Comparison of ENCODE assay signal across 14 cellular contexts in the genomic region with DNA sequence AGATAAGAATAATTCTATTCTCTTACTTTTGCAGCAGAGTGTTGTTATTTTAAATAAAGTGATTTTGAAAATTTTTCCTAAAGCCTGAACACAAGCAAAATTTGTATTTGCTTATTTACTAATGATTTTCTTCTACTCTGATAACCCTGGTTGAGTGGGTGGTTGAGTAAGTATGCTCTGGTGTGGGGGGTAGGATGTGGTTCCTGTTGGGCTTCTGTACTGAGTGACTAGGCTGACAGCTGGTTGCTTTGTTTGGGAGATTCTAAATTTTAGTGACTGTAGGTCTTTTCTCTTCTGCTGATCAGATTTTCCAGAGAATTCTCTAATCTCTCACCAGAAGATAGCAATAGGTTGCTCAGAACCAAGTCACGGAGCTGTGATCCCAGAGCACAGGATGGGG.
DNase-seq lines count a peak whose midpoint lies in the region; ATAC-seq and TF ChIP-seq lines count a peak whose summit lies in the region.
"Had no signal": no experiment of that assay in that cellular context is flagged by ENCODE, and none has a peak within 500 bp of the region (broad histone marks: within the 10 kb centered on the region; RNA-seq: fewer than 3 reads in every experiment).

No MANE protein-coding gene starts in this region.

- CTCF ChIA-PET in IMR-90 (lab: Yijun Ruan, JAX): no interaction called here

- dilution Hi-C loops in IMR-90 (cut with HindIII; ENCODE audit: low sequenced_read_pairs, unreplicated experiment): no loop called here

- H3K4me1 ChIP-seq in IMR-90 (ENCODE audit: control insufficient read depth, insufficient read depth, low read length): peaks cover 6% of the 10 kb centered on the region
- H3K4me1 ChIP-seq: colonic mucosa, right lobe of liver had no signal

- peaks cover 21% of the 10 kb centered on the region for H3K4me1 Mint-ChIP-seq in progenitor cell of endocrine pancreas (ENCODE audit: low read depth)

- H3K27me3 Mint-ChIP-seq in progenitor cell of endocrine pancreas: no peaks in the 10 kb centered on the region

- H2BK120ac ChIP-seq in IMR-90 (ENCODE audit: low read depth, low read length): no peak overlapping the region

- no peak overlapping the region for H3K4me3 ChIP-seq in IMR-90 (ENCODE audit: insufficient read depth, low read depth, low read length)
- H3K4me3 ChIP-seq in cardiac fibroblast (replicated peaks in 1 of 2; ENCODE audit: low read depth in 2 of 2, low read length in 2 of 2): no peak overlapping the region
- H3K4me3 ChIP-seq: colonic mucosa, PC-9, right lobe of liver had no signal

- peak overlapping the region; percentile 21; the same call in 1 of the 2 replicates for H3K18ac ChIP-seq in IMR-90 (ENCODE audit: low read depth, low read length)

- H3K27ac Mint-ChIP-seq in progenitor cell of endocrine pancreas: peak overlapping the region; percentile 38
- H3K27ac Mint-ChIP-seq: activated naive CD4-positive, alpha-beta T cell treated with anti-CD3 and anti-CD28 coated beads for 36 hours had no signal

- no peak overlapping the region for H3K4me3 Mint-ChIP-seq in progenitor cell of endocrine pancreas (ENCODE audit: low read depth)
- H3K4me3 Mint-ChIP-seq: activated naive CD4-positive, alpha-beta T cell treated with anti-CD3 and anti-CD28 coated beads for 36 hours had no signal

- H3K27ac ChIP-seq in IMR-90 (ENCODE audit: insufficient read depth, low read length): peak overlapping the region; percentile 53; the same call in 1 of the 2 replicates
- H3K27ac ChIP-seq: colonic mucosa, PC-9, right lobe of liver had no signal

- peak overlapping the region; percentile 76 for H3K4me2 ChIP-seq in IMR-90 (ENCODE audit: low read depth, low read length)
- H3K4me2 ChIP-seq: PC-9 had no signal

- H4K5ac ChIP-seq in IMR-90 (ENCODE audit: low read depth, low read length): peak overlapping the region; percentile 73

- H2AFZ ChIP-seq in IMR-90 (replicated peaks; ENCODE audit: low read length, poor library complexity): no peak overlapping the region
- H2AFZ ChIP-seq: PC-9 had no signal

- no peak overlapping the region for H2BK15ac ChIP-seq in IMR-90 (ENCODE audit: low read depth, low read length)

- H3K9me3 ChIP-seq in IMR-90 (ENCODE audit: control insufficient read depth, insufficient read depth, low read length): peaks cover 6% of the 10 kb centered on the region; the same call in 1 of the 2 replicates
- H3K9me3 ChIP-seq: colonic mucosa, right lobe of liver had no signal

- intact Hi-C loops in IMR-90 (cut with micrococcal nuclease): loop anchor here (5.0 kb wide), 1 partner anchor 38 kb away; no protein-coding TSS in a partner anchor

- no CpG with 5 or more reads among the region's 1 CpG for WGBS in IMR-90 (ENCODE audit: extremely low coverage in 2 of 2, insufficient read length in 1 of 2), 2 experiments

- H3K9me1 ChIP-seq in IMR-90 (ENCODE audit: insufficient read depth, low read length): no peaks in the 10 kb centered on the region

- peak overlapping the region; percentile 14 for H2BK5ac ChIP-seq in IMR-90 (ENCODE audit: low read depth, low read length, poor library complexity, severe bottlenecking)

- H4K8ac ChIP-seq in IMR-90 (ENCODE audit: low read depth in 2 of 2, low read length in 2 of 2): peak overlapping the region in 1 of 2 experiments; percentile 63; a peak in 2 of 4 replicates

- in situ Hi-C loops in IMR-90 (cut with MboI; ENCODE audit: low sequenced_read_pairs): no loop called here

- no peaks in the 10 kb centered on the region for H4K20me1 ChIP-seq in IMR-90 (ENCODE audit: insufficient read depth, low read length)

- no peak for TF ChIP-seq RAD21 in IMR-90 (IDR thresholded peaks at IDR 0.05; ENCODE audit: low read length)

- ATAC-seq in GM18907 (IDR thresholded peaks at IDR 0.05; ENCODE audit: unreplicated experiment) (peak; percentile 68), IMR-90 (ENCODE audit: low read depth) (peak; percentile 79), left lobe of liver (no peak), GM19351 (IDR thresholded peaks at IDR 0.05; ENCODE audit: unreplicated experiment) (no peak)

- H3K27me3 ChIP-seq in IMR-90 (ENCODE audit: control insufficient read depth, insufficient read depth, low read length): no peaks in the 10 kb centered on the region
- H3K27me3 ChIP-seq: colonic mucosa, right lobe of liver had no signal

- H3K9ac ChIP-seq in IMR-90 (ENCODE audit: low read depth, low read length): 0 out of 2 replicates have a peak overlapping the region, but pooled peaks have one; percentile 4

- no peak overlapping the region; the same call in 1 of the 2 replicates for H3K4ac ChIP-seq in IMR-90 (ENCODE audit: low read depth, low read length)

- no peak overlapping the region for H2BK20ac ChIP-seq in IMR-90 (ENCODE audit: low read depth, low read length)

- no peak for TF ChIP-seq POLR2A in IMR-90 (IDR thresholded peaks at IDR 0.05; ENCODE audit: low read depth, low read length)

- TF ChIP-seq CTCF in IMR-90 (conservative IDR thresholded peaks at IDR 0.05; ENCODE audit: low read depth, low read length): no peak
- no peak for TF ChIP-seq CTCF in cardiac fibroblast (IDR thresholded peaks at IDR 0.05; ENCODE audit: low read depth, low read length)
- TF ChIP-seq CTCF in progenitor cell of endocrine pancreas (IDR thresholded peaks at IDR 0.05; ENCODE audit: unreplicated experiment): no peak

- peaks cover 16% of the 10 kb centered on the region for H3K9me3 Mint-ChIP-seq in progenitor cell of endocrine pancreas (ENCODE audit: low read depth)

- peaks cover 16 to 28% of the 10 kb centered on the region in 2 experiments for H3K79me1 ChIP-seq in IMR-90 (ENCODE audit: low read depth in 1 of 2, low read length in 2 of 2)

- POLR2A ChIA-PET in IMR-90 (lab: Charles Lee; ENCODE audit: unreplicated experiment): no interaction called here

- H3K14ac ChIP-seq in IMR-90 (replicated peaks; ENCODE audit: low read depth, low read length): no peak overlapping the region; the same call in 1 of the 2 replicates

- peaks cover 5% of the 10 kb centered on the region for H3K36me3 ChIP-seq in IMR-90 (ENCODE audit: control insufficient read depth, insufficient read depth, low read length)
- H3K36me3 ChIP-seq: colonic mucosa, right lobe of liver had no signal

- H4K91ac ChIP-seq in IMR-90 (ENCODE audit: insufficient read depth, low read depth, low read length): 0 out of 2 replicates have a peak overlapping the region, but pooled peaks have one; percentile 27

- no TSS peak for BruUV-seq in IMR-90 (replicated peaks; lab: Mats Ljungman, UMichigan)

- no peak overlapping the region for H3K56ac ChIP-seq in IMR-90 (ENCODE audit: extremely low read depth, insufficient read depth, low read length)

- H3K36me3 Mint-ChIP-seq in progenitor cell of endocrine pancreas (ENCODE audit: insufficient read depth): peaks cover 31% of the 10 kb centered on the region

- DNase-seq in IMR-90 (peak; percentile 71), cardiac fibroblast (ENCODE audit: low read depth in 2 of 2) (peak; percentile 26 to 34), progenitor cell of endocrine pancreas (ENCODE audit: low spot score, unreplicated experiment) (no peak), DMS114 treated with DMSO at 0.1 percent for 48 hours (lab: John Stamatoyannopoulos, UW; ENCODE audit: unreplicated experiment) (no peak), left lobe of liver (ENCODE audit: low spot score) (no peak)
- DNase-seq: activated naive CD4-positive, alpha-beta T cell treated with anti-CD3 and anti-CD28 coated beads for 36 hours; colonic mucosa; KG1; NCI-H2171; PC-9; right lobe of liver; substantia nigra had no signal

- peak overlapping the region; percentile 18; the same call in 1 of the 2 replicates for H3K23ac ChIP-seq in IMR-90 (ENCODE audit: low read depth, low read length)

- no peak overlapping the region for H2AK9ac ChIP-seq in IMR-90 (replicated peaks; ENCODE audit: low read depth, low read length, poor library complexity)

- no peak overlapping the region; the same call in 1 of the 2 replicates for H2AK5ac ChIP-seq in IMR-90 (ENCODE audit: low read depth, low read length)

TF ChIP-seq in IMR-90, 13 proteins besides CTCF, POLR2A, EP300 and RAD21:
- TF ChIP-seq, protein P1, sequence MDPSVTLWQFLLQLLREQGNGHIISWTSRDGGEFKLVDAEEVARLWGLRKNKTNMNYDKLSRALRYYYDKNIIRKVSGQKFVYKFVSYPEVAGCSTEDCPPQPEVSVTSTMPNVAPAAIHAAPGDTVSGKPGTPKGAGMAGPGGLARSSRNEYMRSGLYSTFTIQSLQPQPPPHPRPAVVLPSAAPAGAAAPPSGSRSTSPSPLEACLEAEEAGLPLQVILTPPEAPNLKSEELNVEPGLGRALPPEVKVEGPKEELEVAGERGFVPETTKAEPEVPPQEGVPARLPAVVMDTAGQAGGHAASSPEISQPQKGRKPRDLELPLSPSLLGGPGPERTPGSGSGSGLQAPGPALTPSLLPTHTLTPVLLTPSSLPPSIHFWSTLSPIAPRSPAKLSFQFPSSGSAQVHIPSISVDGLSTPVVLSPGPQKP (IDR thresholded peaks at IDR 0.05; ENCODE audit: borderline replicate concordance, low read depth, low read length): no peak
- TF ChIP-seq MAZ (IDR thresholded peaks at IDR 0.05; ENCODE audit: borderline replicate concordance, low read depth, low read length): no peak
- TF ChIP-seq SMC3 (IDR thresholded peaks at IDR 0.05; ENCODE audit: low read depth, low read length): no peak

Comparison
In these comparisons a context has a peak if more than half of its experiments do, and no peak if none do; other contexts are left out.
1. ATAC-seq: peak in GM18907 (single experiment) and IMR-90 (single experiment); none in left lobe of liver (single experiment) and GM19351 (single experiment).
2. DNase-seq: peak in IMR-90 (single experiment) and cardiac fibroblast (2 of 2); none in progenitor cell of endocrine pancreas (single experiment), DMS114 treated with DMSO at 0.1 percent for 48 hours (single experiment) and left lobe of liver (single experiment).